ENCODE assay signal across 9 cellular contexts in the genomic region with DNA sequence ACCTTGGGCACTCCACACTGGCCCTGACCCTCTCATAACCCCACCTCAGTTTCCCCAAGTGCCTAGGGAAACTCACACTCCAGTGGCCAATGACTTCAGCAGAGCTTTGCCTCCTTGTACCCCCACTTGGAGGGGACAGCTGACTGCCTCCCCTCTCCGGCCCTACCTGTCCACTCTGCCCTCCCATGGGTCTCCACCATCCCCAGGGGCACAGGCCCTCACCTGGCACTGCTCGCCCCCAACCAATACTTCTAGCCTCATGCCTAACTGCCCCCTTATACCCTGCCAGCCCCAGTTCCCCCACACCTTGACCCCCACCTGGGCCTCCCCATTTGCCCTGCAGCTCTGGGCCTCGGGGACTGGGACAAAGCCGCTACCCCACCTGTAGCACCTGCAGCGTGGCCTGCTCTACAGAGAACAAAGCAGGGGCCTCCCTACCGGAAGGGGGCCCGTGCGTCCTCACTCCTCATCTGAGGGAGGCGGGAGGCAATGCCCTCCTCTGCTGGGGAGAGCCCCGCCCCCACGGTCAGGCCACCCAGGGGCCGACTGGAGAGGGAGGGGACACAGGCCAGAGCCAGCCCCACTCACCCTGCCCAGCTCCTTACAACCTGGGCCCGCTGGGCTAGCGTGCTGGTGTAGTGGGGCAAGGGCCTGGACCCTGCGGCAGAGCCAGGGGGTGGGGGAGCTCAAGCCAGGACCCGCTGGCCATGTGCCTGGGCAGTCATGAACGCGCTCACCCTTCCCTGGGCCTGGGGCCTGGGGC. TPM values are rescaled to one million over a fixed set of nuclear protein-coding genes. Genes with fewer than 3 reads are reported as not detected.
DNase-seq lines count a peak whose midpoint lies in the region; ATAC-seq and TF ChIP-seq lines count a peak whose summit lies in the region.
"Had no signal": no experiment of that assay in that cellular context is flagged by ENCODE, and none has a peak within 500 bp of the region (broad histone marks: within the 10 kb centered on the region; RNA-seq: fewer than 3 reads in every experiment).

No MANE protein-coding gene starts in this region.

- H3K79me2 ChIP-seq in ACC112 (ENCODE audit: control insufficient read depth, insufficient read depth, low read length, unreplicated experiment) = no peaks in the 10 kb centered on the region

- in situ Hi-C loops in KBM-7 (cut with MboI; ENCODE audit: low pct_unique_long_range_greater_than_20kb, low sequenced_read_pairs) = no loop called here

- DNase-seq in SW480 (ENCODE audit: low spot score) (peak; percentile 98), lung (ENCODE audit: low spot score) (no peak), KBM-7 (no peak)
- no peak for DNase-seq in stimulated activated CD4-positive, alpha-beta T cell treated with anti-CD3 and anti-CD28 coated beads, Interleukin-1b, Interleukin-23, amount 100 ng/mL, for 48 hours
- no peak for DNase-seq in stimulated activated CD4-positive, alpha-beta T cell treated with anti-CD3 and anti-CD28 coated beads, Interleukin-4, amount 100 ng/mL, for 24 hours
- DNase-seq: activated CD4-positive, alpha-beta T cell treated with anti-CD3 and anti-CD28 coated beads for 4 hours; central memory CD4-positive, alpha-beta T cell; NCI-H1694 treated with DMSO at 0.1 percent for 48 hours had no signal

- 58 to 70% methylated on average over 17 to 18 of the region's 18 CpGs for WGBS in lung, 2 donors

- H3K4me3 ChIP-seq in ACC112 (ENCODE audit: low read depth, low read length) (no peak overlapping the region), lung (no peak overlapping the region)

- H3K27ac ChIP-seq in ACC112 (ENCODE audit: low read depth, low read length) (peak overlapping the region; percentile 67), lung (ENCODE audit: low read depth in 1 of 2, low read length in 1 of 2) (peak overlapping the region; percentile 87 to 91)

- H2AFZ ChIP-seq in ACC112 (ENCODE audit: low read length, unreplicated experiment) = no peak overlapping the region

- ATAC-seq in lung (ENCODE audit: insufficient read depth, low FRiP score) = no peak

- H3K27me3 ChIP-seq in ACC112 (ENCODE audit: insufficient read depth, low read length) (no peaks in the 10 kb centered on the region), lung (ENCODE audit: control insufficient read depth, insufficient read depth) (no peaks in the 10 kb centered on the region)

- no peak for TF ChIP-seq CTCF in lung (IDR thresholded peaks at IDR 0.05; ENCODE audit: control extremely low read depth, extremely low read depth)

- H3K4me1 ChIP-seq in ACC112 (ENCODE audit: control insufficient read depth, insufficient read depth, low read length, unreplicated experiment) (peaks cover 68% of the 10 kb centered on the region), lung (ENCODE audit: control insufficient read depth in 2 of 2, insufficient read depth in 2 of 2, low read length in 2 of 2) (peaks cover 26 to 62% of the 10 kb centered on the region in 2 donors)

- no peaks in the 10 kb centered on the region for H3K9me3 ChIP-seq in lung (ENCODE audit: control insufficient read depth in 2 of 2, insufficient read depth in 1 of 2, low read length in 1 of 2)

- no peaks in the 10 kb centered on the region for H3K36me3 ChIP-seq in ACC112 (ENCODE audit: insufficient read depth, low read length)
- H3K36me3 ChIP-seq in lung (ENCODE audit: control insufficient read depth in 2 of 2, insufficient read depth in 2 of 2, low read length in 2 of 2) = peaks cover 0 to 13% of the 10 kb centered on the region in 2 donors

RNA-seq across cellular contexts. Expression of a gene that starts 8.2 kb away (rescaled TPM):
- 100 to 1,000 TPM; 209 to 315 TPM for total RNA-seq in lung
- 100 to 1,000 TPM; 116 to 279 TPM for polyA plus RNA-seq in lung

RNA-seq across cellular contexts. Expression of a gene that starts 28.0 kb away (rescaled TPM):
- total RNA-seq in lung = 1,000 to 10,000 TPM in 1 of 2 donors, 100 to 1,000 TPM in 1; 222 to 1,251 TPM
- polyA plus RNA-seq in lung = 1,000 to 10,000 TPM; 4,051 to 4,827 TPM

RNA-seq across cellular contexts. Expression of a gene that starts 48.2 kb away (rescaled TPM):
- 1 to 10 TPM; 3.5 to 4.4 TPM for total RNA-seq in lung
- 1 to 10 TPM; 1.9 to 3.7 TPM for polyA plus RNA-seq in lung

RNA-seq across cellular contexts. Expression of a gene that starts 56.1 kb away (rescaled TPM):
- 100 to 1,000 TPM in 1 of 2 donors, 10 to 100 TPM in 1; 43.1 to 104 TPM for total RNA-seq in lung
- 100 to 1,000 TPM; 108 to 140 TPM for polyA plus RNA-seq in lung
